ENCODE assay signal across 16 cellular contexts in genomic region chr11:521179-521688, GRCh38. TPM values are rescaled to one million over a fixed set of nuclear protein-coding genes. Genes with fewer than 3 reads are reported as not detected.
"Had no signal": no experiment of that assay in that cellular context is flagged by ENCODE, and none has a peak within 500 bp of the region (broad histone marks: within the 10 kb centered on the region; RNA-seq: fewer than 3 reads in every experiment).

No MANE protein-coding gene starts in this region.

- H3K9ac ChIP-seq: neural progenitor cell had no signal

- H3K9me3 ChIP-seq: esophagus squamous epithelium, ovary had no signal

- H3K36me3 ChIP-seq: esophagus squamous epithelium, left ventricle myocardium inferior, neural progenitor cell, ovary had no signal

- ATAC-seq: left cardiac atrium; natural killer cell treated with Interleukin-12 subunit alpha and Interleukin-12 subunit beta and Interleukin-15 and Interleukin-18, amount 100 ng/mL, for 72 hours; right cardiac atrium had no signal

- H3K4me1 ChIP-seq: neural progenitor cell had no signal

- H3K27me3 ChIP-seq: esophagus squamous epithelium, hepatocyte, neural progenitor cell, ovary had no signal

- DNase-seq: effector memory CD4-positive, alpha-beta T cell; esophagus squamous epithelium; foreskin fibroblast; left ventricle myocardium inferior; midbrain; nucleus accumbens; stimulated activated CD4-positive, alpha-beta T cell treated with anti-CD3 and anti-CD28 coated beads, Interleukin-2, amount 100 ng/mL, for 48 hours; stimulated activated naive CD4-positive, alpha-beta T cell treated with Interleukin-2 at 50 U/mL for 16 hours had no signal

- H3K27ac ChIP-seq: esophagus squamous epithelium, hepatocyte, left ventricle myocardium inferior, neural progenitor cell, ovary had no signal

- H3K4me3 ChIP-seq: esophagus squamous epithelium, hepatocyte, left ventricle myocardium inferior, lung, neural progenitor cell, ovary, smooth muscle cell had no signal

- H3K79me2 ChIP-seq: hepatocyte had no signal

- H2AFZ ChIP-seq: hepatocyte, neural progenitor cell had no signal

- H3K4me2 ChIP-seq: hepatocyte, neural progenitor cell, smooth muscle cell had no signal

RNA-seq across cellular contexts. Expression of gene LMNTD2, which starts 39.3 kb away (rescaled TPM):
- total RNA-seq: smooth muscle cell had no signal
